ENCODE assay signal across 19 cellular contexts in genomic region chr15:42845581-42845980, GRCh38.
"Had no signal": no experiment of that assay in that cellular context is flagged by ENCODE, and none has a peak within 500 bp of the region (broad histone marks: within the 10 kb centered on the region; RNA-seq: fewer than 3 reads in every experiment).

No MANE protein-coding gene starts in this region.

- H3K36me3 ChIP-seq: colonic mucosa, pancreas, vagina, WERI-Rb-1 had no signal

- H3K4me3 Mint-ChIP-seq: activated CD4-positive, alpha-beta memory T cell treated with anti-CD3 and anti-CD28 coated beads, Interleukin-2, amount 10 ng/mL, durations not matched to agents 7 days and 5 days; activated naive CD4-positive, alpha-beta T cell treated with anti-CD3 and anti-CD28 coated beads, Interleukin-2, amount 10 ng/mL, durations not matched to agents 7 days and 5 days; activated T-cell treated with anti-CD3 and anti-CD28 coated beads, Interleukin-2, amount 50 U/mL, for 24 hours; memory B cell; naive thymus-derived CD8-positive, alpha-beta T cell; stimulated activated naive B cell treated with anti-CD40 and anti-IgM and Interleukin-4, amounts not matched to agents 10 μg/mL and 1 μg/mL and 100 μg/mL, for 72 hours; T-helper 17 cell had no signal

- H3K4me3 ChIP-seq: colonic mucosa, gastroesophageal sphincter, heart right ventricle, left ventricle myocardium inferior, mucosa of descending colon, pancreas, tibial nerve, vagina had no signal

- FAIRE-seq: pancreas had no signal

- H3K27ac ChIP-seq: colonic mucosa, gastroesophageal sphincter, heart right ventricle, left ventricle myocardium inferior, pancreas, tibial nerve, vagina, WERI-Rb-1 had no signal

- ATAC-seq: gastroesophageal sphincter; heart right ventricle; mucosa of descending colon; naive thymus-derived CD8-positive, alpha-beta T cell; pancreas; stimulated activated naive B cell treated with anti-CD40 and anti-IgM and Interleukin-4, amounts not matched to agents 10 μg/mL and 1 μg/mL and 100 μg/mL, for 72 hours; T-helper 17 cell had no signal

- H3K9me3 ChIP-seq: colonic mucosa, gastroesophageal sphincter, pancreas, vagina had no signal

- H3K4me1 ChIP-seq: colonic mucosa, gastroesophageal sphincter, heart right ventricle, left ventricle myocardium inferior, pancreas, tibial nerve, vagina had no signal

- H3K27ac Mint-ChIP-seq: activated CD4-positive, alpha-beta memory T cell treated with anti-CD3 and anti-CD28 coated beads, Interleukin-2, amount 10 ng/mL, durations not matched to agents 7 days and 5 days; activated naive CD4-positive, alpha-beta T cell treated with anti-CD3 and anti-CD28 coated beads, Interleukin-2, amount 10 ng/mL, durations not matched to agents 7 days and 5 days; activated T-cell treated with anti-CD3 and anti-CD28 coated beads, Interleukin-2, amount 50 U/mL, for 24 hours; memory B cell; naive thymus-derived CD8-positive, alpha-beta T cell; stimulated activated naive B cell treated with anti-CD40 and anti-IgM and Interleukin-4, amounts not matched to agents 10 μg/mL and 1 μg/mL and 100 μg/mL, for 72 hours; T-helper 17 cell had no signal

- H3K4me1 Mint-ChIP-seq: activated CD4-positive, alpha-beta memory T cell treated with anti-CD3 and anti-CD28 coated beads, Interleukin-2, amount 10 ng/mL, durations not matched to agents 7 days and 5 days; activated naive CD4-positive, alpha-beta T cell treated with anti-CD3 and anti-CD28 coated beads, Interleukin-2, amount 10 ng/mL, durations not matched to agents 7 days and 5 days; memory B cell had no signal

- H3K27me3 ChIP-seq: colonic mucosa, gastroesophageal sphincter, heart right ventricle, pancreas, tibial nerve, vagina had no signal

- H3K9me3 Mint-ChIP-seq: activated T-cell treated with anti-CD3 and anti-CD28 coated beads, Interleukin-2, amount 50 U/mL, for 24 hours had no signal

- DNase-seq: activated CD4-positive, alpha-beta memory T cell treated with anti-CD3 and anti-CD28 coated beads, Interleukin-2, amount 10 ng/mL, durations not matched to agents 7 days and 5 days; activated naive CD4-positive, alpha-beta T cell treated with anti-CD3 and anti-CD28 coated beads, Interleukin-2, amount 10 ng/mL, durations not matched to agents 7 days and 5 days; activated T-cell treated with anti-CD3 and anti-CD28 coated beads, Interleukin-2, amount 50 U/mL, for 24 hours; central memory CD4-positive, alpha-beta T cell; colonic mucosa; effector CD4-positive, alpha-beta T cell; heart right ventricle; islet precursor cell; left ventricle myocardium inferior; mucosa of descending colon; naive thymus-derived CD8-positive, alpha-beta T cell; pancreas; stimulated activated naive B cell treated with anti-CD40 and anti-IgM and Interleukin-4, amounts not matched to agents 10 μg/mL and 1 μg/mL and 100 μg/mL, for 72 hours; T-helper 17 cell; WERI-Rb-1 had no signal
